Comparison of ENCODE assay signal across 8 cellular contexts in the genomic region with DNA sequence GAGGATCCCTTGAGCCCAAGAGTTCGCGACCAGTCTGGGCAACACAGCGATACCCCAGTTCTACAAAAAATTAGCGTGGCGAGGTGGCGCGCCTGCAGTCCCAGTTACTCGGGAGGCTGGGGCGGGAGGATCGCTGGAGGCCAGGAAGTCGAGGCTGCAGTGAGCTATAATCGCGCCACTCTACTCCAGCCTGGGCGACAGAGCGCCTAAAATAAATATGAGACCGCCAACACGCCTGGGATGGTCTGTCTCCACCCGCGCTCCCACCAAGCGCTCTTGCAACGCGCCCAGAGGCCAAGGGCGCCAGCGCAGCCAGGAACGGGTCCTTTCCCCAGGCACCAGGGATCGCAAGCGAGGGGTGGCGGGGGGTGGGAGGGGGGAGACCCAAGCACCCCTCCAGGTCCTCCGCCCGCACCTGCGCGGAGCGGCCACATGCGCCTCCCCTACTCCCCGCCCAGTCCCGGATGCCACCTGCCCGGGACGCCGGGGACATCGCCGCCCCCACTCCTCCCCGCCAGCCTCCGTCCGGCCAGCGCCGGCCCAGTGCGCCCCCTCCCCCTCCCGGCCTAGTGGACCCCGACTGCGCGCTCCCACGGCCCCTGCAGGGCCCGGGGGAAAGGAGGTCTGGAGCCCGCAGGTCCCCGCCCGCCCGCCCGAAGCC. TPM values are rescaled to one million over a fixed set of nuclear protein-coding genes. Genes with fewer than 3 reads are reported as not detected.
DNase-seq lines count a peak whose midpoint lies in the region; ATAC-seq and FAIRE-seq lines count a peak whose summit lies in the region.

No MANE protein-coding gene starts in this region.

- H3K27ac ChIP-seq in SJCRH30, result no peak overlapping the region
- H3K27ac ChIP-seq in thymus (ENCODE audit: low read depth), result no peak overlapping the region

- H3K4me3 ChIP-seq in SJCRH30, result peak overlapping the region; percentile 55
- peak overlapping the region; percentile 62 for H3K4me3 ChIP-seq in thymus (ENCODE audit: low read length)

- H3K27me3 ChIP-seq in SJCRH30 (no peaks in the 10 kb centered on the region; the same call in 1 of the 2 replicates), thymus (ENCODE audit: control insufficient read depth, insufficient read depth) (peaks cover 35% of the 10 kb centered on the region)

- no peaks in the 10 kb centered on the region for H3K9me3 Mint-ChIP-seq in central memory CD8-positive, alpha-beta T cell
- no peaks in the 10 kb centered on the region for H3K9me3 Mint-ChIP-seq in memory B cell

- no peak overlapping the region for H3K27ac Mint-ChIP-seq in central memory CD8-positive, alpha-beta T cell (ENCODE audit: low read depth)
- H3K27ac Mint-ChIP-seq in memory B cell, result no peak overlapping the region

- ATAC-seq in HG02938 (IDR thresholded peaks at IDR 0.05; ENCODE audit: unreplicated experiment), result peak; percentile 41
- ATAC-seq in central memory CD8-positive, alpha-beta T cell (replicated peaks; ENCODE audit: extremely low read depth, poor library complexity, severe bottlenecking), result no peak
- peak; percentile 70 for ATAC-seq in memory B cell (ENCODE audit: low read depth)

- H3K4me1 ChIP-seq in SJCRH30 (peaks cover 2% of the 10 kb centered on the region; the same call in 1 of the 2 replicates), thymus (ENCODE audit: control insufficient read depth, insufficient read depth, low read length) (no peaks in the 10 kb centered on the region)

- no peaks in the 10 kb centered on the region for H3K4me1 Mint-ChIP-seq in central memory CD8-positive, alpha-beta T cell
- peaks cover 8% of the 10 kb centered on the region for H3K4me1 Mint-ChIP-seq in memory B cell

- WGBS in thymus, result 5% methylated on average over 58 of the region's 58 CpGs

- no peaks in the 10 kb centered on the region for H3K36me3 Mint-ChIP-seq in central memory CD8-positive, alpha-beta T cell (ENCODE audit: insufficient read depth)
- H3K36me3 Mint-ChIP-seq in memory B cell, result no peaks in the 10 kb centered on the region

- peaks cover 32% of the 10 kb centered on the region for H3K27me3 Mint-ChIP-seq in central memory CD8-positive, alpha-beta T cell
- H3K27me3 Mint-ChIP-seq in memory B cell, result peaks cover 4% of the 10 kb centered on the region

- DNase-seq in NCI-H2107 (lab: John Stamatoyannopoulos, UW), result peak; percentile 25
- DNase-seq in NCI-H2107 treated with DMSO at 0.1 percent for 48 hours (lab: John Stamatoyannopoulos, UW; ENCODE audit: unreplicated experiment), result no peak
- DNase-seq in SJCRH30, result peak in 1 of 2 experiments; percentile 38
- DNase-seq in central memory CD8-positive, alpha-beta T cell (ENCODE audit: low spot score in 2 of 2), result no peak
- DNase-seq in memory B cell (ENCODE audit: low spot score in 2 of 2), result peak; percentile 15 to 31
- DNase-seq in RCC 7860 (ENCODE audit: low spot score), result no peak

- H3K36me3 ChIP-seq in SJCRH30 (no peaks in the 10 kb centered on the region), thymus (ENCODE audit: control insufficient read depth, insufficient read depth) (no peaks in the 10 kb centered on the region)

- H3K9me3 ChIP-seq in SJCRH30 (replicated peaks), result no peaks in the 10 kb centered on the region
- H3K9me3 ChIP-seq in thymus (ENCODE audit: control insufficient read depth), result no peaks in the 10 kb centered on the region

- H3K4me3 Mint-ChIP-seq in central memory CD8-positive, alpha-beta T cell, result peak overlapping the region; percentile 66
- H3K4me3 Mint-ChIP-seq in memory B cell, result peak overlapping the region; percentile 79

- no peak for FAIRE-seq in RCC 7860 (lab: Jason Lieb, UNC)

RNA-seq across cellular contexts. Expression of a gene that starts 0.4 kb away (rescaled TPM):
- 12.6 and 12.7 TPM in 2 replicates for total RNA-seq in SJCRH30 (2014; rRNA removed; shearing (Covaris generic))
- 4.8 TPM for polyA plus RNA-seq in thymus

RNA-seq across cellular contexts. Expression of a gene that starts 16.7 kb away (rescaled TPM):
- total RNA-seq in SJCRH30 (2014; rRNA removed; shearing (Covaris generic)), result 12.6 and 12.7 TPM in 2 replicates
- polyA plus RNA-seq in thymus, result 8.7 TPM

Comparison
In these comparisons a context has a peak if more than half of its experiments do, and no peak if none do; other contexts are left out.
1. DNase-seq: peak in NCI-H2107 (single experiment) and memory B cell (2 of 2); none in NCI-H2107 treated with DMSO at 0.1 percent for 48 hours (single experiment), central memory CD8-positive, alpha-beta T cell (0 of 2) and RCC 7860 (single experiment).